Comparison of ENCODE assay signal across 9 cellular contexts in the genomic region with DNA sequence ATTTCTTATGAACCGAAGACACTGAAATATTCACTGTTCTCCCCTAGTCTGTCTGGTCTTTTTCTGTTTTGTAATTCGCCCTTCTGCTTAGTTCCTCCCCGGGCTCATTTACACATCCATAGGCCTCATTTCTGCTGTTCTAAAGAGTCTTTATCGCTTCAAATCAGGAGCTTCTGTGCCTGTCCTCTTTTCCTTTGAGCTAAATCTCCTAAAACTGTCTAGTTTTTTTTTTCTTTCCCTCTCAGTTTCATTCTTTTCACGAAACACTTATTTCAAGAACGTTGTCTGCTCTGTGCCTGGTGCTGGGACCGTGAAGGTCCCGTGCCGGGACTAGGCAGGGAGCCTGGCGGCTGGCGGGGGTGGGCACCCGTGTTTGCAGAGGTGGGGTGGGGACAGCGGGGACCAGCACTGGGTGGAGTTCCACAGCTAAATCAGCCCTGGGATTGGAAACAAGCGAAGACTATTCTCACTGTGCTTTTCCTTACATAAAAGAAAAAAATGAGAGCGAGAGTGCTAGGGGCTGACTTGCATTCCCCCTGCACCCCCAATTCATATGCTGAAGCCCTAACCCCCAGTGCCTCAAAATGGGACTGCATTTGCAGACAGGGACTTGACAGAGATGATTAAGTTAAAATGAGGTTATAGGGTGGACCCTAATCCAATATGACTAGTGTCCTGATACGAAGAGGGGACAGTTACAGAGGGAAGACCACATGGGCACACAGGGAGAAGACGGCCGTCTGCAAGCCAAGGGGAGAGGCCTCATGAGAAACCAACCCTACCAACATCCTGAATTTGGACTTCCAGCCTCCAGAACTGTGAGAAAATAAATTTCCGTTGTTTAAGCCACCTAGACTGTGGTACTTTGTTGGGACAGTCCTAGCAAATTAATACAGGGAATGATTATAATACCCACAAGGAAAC. TPM values are rescaled to one million over a fixed set of nuclear protein-coding genes. Genes with fewer than 3 reads are reported as not detected.
DNase-seq lines count a peak whose midpoint lies in the region; ATAC-seq lines count a peak whose summit lies in the region.
"Had no signal": no experiment of that assay in that cellular context is flagged by ENCODE, and none has a peak within 500 bp of the region (broad histone marks: within the 10 kb centered on the region; RNA-seq: fewer than 3 reads in every experiment).

No MANE protein-coding gene starts in this region.

- peaks cover 4% of the 10 kb centered on the region for H3K4me1 Mint-ChIP-seq in activated CD8-positive, alpha-beta T cell treated with anti-CD3 and anti-CD28 coated beads, Interleukin-2, amount 10 ng/mL, durations not matched to agents 7 days and 5 days (ENCODE audit: low read depth)
- H3K4me1 Mint-ChIP-seq in stimulated activated effector memory CD8-positive, alpha-beta T cell treated with anti-CD3 and anti-CD28 coated beads, Interleukin-12 subunit alpha, Interleukin-12 subunit beta, amount 100 ng/mL, for 72 hours, result peaks cover 10% of the 10 kb centered on the region

- H3K9ac ChIP-seq in iPS-18a (ENCODE audit: low read length), result peak overlapping the region; percentile 46

- H3K27me3 ChIP-seq in H7 (ENCODE audit: control insufficient read depth, insufficient read depth, low read length), result no peaks in the 10 kb centered on the region
- peaks cover 5% of the 10 kb centered on the region for H3K27me3 ChIP-seq in iPS-18a (ENCODE audit: control insufficient read depth, insufficient read depth, low read length)
- H3K27me3 ChIP-seq: cardiac muscle cell had no signal

- H3K4me1 ChIP-seq in iPS-18a (ENCODE audit: control insufficient read depth, low read depth, low read length), result peaks cover 9% of the 10 kb centered on the region

- H3K4me3 Mint-ChIP-seq in activated CD8-positive, alpha-beta T cell treated with anti-CD3 and anti-CD28 coated beads, Interleukin-2, amount 10 ng/mL, durations not matched to agents 7 days and 5 days, result peak overlapping the region; percentile 15
- H3K4me3 Mint-ChIP-seq in stimulated activated effector memory CD8-positive, alpha-beta T cell treated with anti-CD3 and anti-CD28 coated beads, Interleukin-12 subunit alpha, Interleukin-12 subunit beta, amount 100 ng/mL, for 72 hours, result peak overlapping the region; percentile 90

- no peaks in the 10 kb centered on the region for H3K9me3 Mint-ChIP-seq in activated CD8-positive, alpha-beta T cell treated with anti-CD3 and anti-CD28 coated beads, Interleukin-2, amount 10 ng/mL, durations not matched to agents 7 days and 5 days (ENCODE audit: insufficient read depth)
- no peaks in the 10 kb centered on the region for H3K9me3 Mint-ChIP-seq in stimulated activated effector memory CD8-positive, alpha-beta T cell treated with anti-CD3 and anti-CD28 coated beads, Interleukin-12 subunit alpha, Interleukin-12 subunit beta, amount 100 ng/mL, for 72 hours

- H3K27ac ChIP-seq in iPS-18a (ENCODE audit: low read length), result no peak overlapping the region
- H3K27ac ChIP-seq: cardiac muscle cell had no signal

- H3K36me3 ChIP-seq in H7 (replicated peaks; ENCODE audit: control insufficient read depth, insufficient read depth, low read length), result no peaks in the 10 kb centered on the region
- no peaks in the 10 kb centered on the region for H3K36me3 ChIP-seq in iPS-18a (ENCODE audit: control insufficient read depth, low read depth, low read length)
- H3K36me3 ChIP-seq: cardiac muscle cell had no signal

- no peaks in the 10 kb centered on the region for H3K36me3 Mint-ChIP-seq in activated CD8-positive, alpha-beta T cell treated with anti-CD3 and anti-CD28 coated beads, Interleukin-2, amount 10 ng/mL, durations not matched to agents 7 days and 5 days (ENCODE audit: low read depth)
- H3K36me3 Mint-ChIP-seq in stimulated activated effector memory CD8-positive, alpha-beta T cell treated with anti-CD3 and anti-CD28 coated beads, Interleukin-12 subunit alpha, Interleukin-12 subunit beta, amount 100 ng/mL, for 72 hours, result no peaks in the 10 kb centered on the region

- no peaks in the 10 kb centered on the region for H3K27me3 Mint-ChIP-seq in activated CD8-positive, alpha-beta T cell treated with anti-CD3 and anti-CD28 coated beads, Interleukin-2, amount 10 ng/mL, durations not matched to agents 7 days and 5 days (ENCODE audit: low read depth)

- POLR2A ChIA-PET in activated CD8-positive, alpha-beta T cell treated with anti-CD3 and anti-CD28 coated beads, Interleukin-2, amount 10 ng/mL, durations not matched to agents 7 days and 5 days (lab: Charles Lee), result no interaction called here

- peak overlapping the region; percentile 68; the same call in 1 of the 2 replicates for H3K4me3 ChIP-seq in H7 (ENCODE audit: insufficient read depth, low read depth, low read length)
- peak overlapping the region; percentile 67 for H3K4me3 ChIP-seq in iPS-18a (ENCODE audit: low read length)

- no peak for ATAC-seq in activated CD8-positive, alpha-beta T cell treated with anti-CD3 and anti-CD28 coated beads, Interleukin-2, amount 10 ng/mL, durations not matched to agents 7 days and 5 days
- ATAC-seq in stimulated activated effector memory CD8-positive, alpha-beta T cell treated with anti-CD3 and anti-CD28 coated beads, Interleukin-12 subunit alpha, Interleukin-12 subunit beta, amount 100 ng/mL, for 72 hours, result no peak

- no peak overlapping the region for H3K27ac Mint-ChIP-seq in activated CD8-positive, alpha-beta T cell treated with anti-CD3 and anti-CD28 coated beads, Interleukin-2, amount 10 ng/mL, durations not matched to agents 7 days and 5 days
- H3K27ac Mint-ChIP-seq in stimulated activated effector memory CD8-positive, alpha-beta T cell treated with anti-CD3 and anti-CD28 coated beads, Interleukin-12 subunit alpha, Interleukin-12 subunit beta, amount 100 ng/mL, for 72 hours, result no peak overlapping the region

- DNase-seq in H7 (peak; percentile 49), NCI-H187 (lab: John Stamatoyannopoulos, UW) (no peak), mesenteric fat pad (ENCODE audit: low spot score) (no peak), DMS114 treated with DMSO at 0.1 percent for 48 hours (lab: John Stamatoyannopoulos, UW; ENCODE audit: unreplicated experiment) (no peak)
- DNase-seq in activated CD8-positive, alpha-beta T cell treated with anti-CD3 and anti-CD28 coated beads, Interleukin-2, amount 10 ng/mL, durations not matched to agents 7 days and 5 days, result no peak
- DNase-seq in stimulated activated effector memory CD8-positive, alpha-beta T cell treated with anti-CD3 and anti-CD28 coated beads, Interleukin-12 subunit alpha, Interleukin-12 subunit beta, amount 100 ng/mL, for 72 hours (ENCODE audit: low spot score in 2 of 2), result peak in 1 of 2 donors; percentile 33
- DNase-seq: NCI-H524 had no signal

- CTCF ChIA-PET in activated CD8-positive, alpha-beta T cell treated with anti-CD3 and anti-CD28 coated beads, Interleukin-2, amount 10 ng/mL, durations not matched to agents 7 days and 5 days (lab: Charles Lee), result interaction anchor here (0.6 to 1.9 kb wide), 4 partner anchors 22 to 113 kb away, joined by 3 to 7 read pairs (median 3); no protein-coding TSS in a partner anchor

- no peaks in the 10 kb centered on the region for H3K9me3 ChIP-seq in iPS-18a (ENCODE audit: control insufficient read depth, low read depth, low read length)

RNA-seq across cellular contexts. Expression of gene TMEM220, which starts 1.4 kb away (rescaled TPM):
- 1.9 and 5.3 TPM in 2 replicates for total RNA-seq in H7 (2014; rRNA removed; shearing (Covaris generic))
- 1 to 10 TPM in 1 of 2 experiments, under 1 TPM in 1; 0.16 to 1.1 TPM for total RNA-seq in activated CD8-positive, alpha-beta T cell treated with anti-CD3 and anti-CD28 coated beads, Interleukin-2, amount 10 ng/mL, durations not matched to agents 7 days and 5 days
- 20.8 TPM for total RNA-seq in mesenteric fat pad

RNA-seq across cellular contexts. Expression of gene ADPRM, which starts 33.8 kb away (rescaled TPM):
- 7.9 and 11.0 TPM in 2 replicates for total RNA-seq in H7 (2014; rRNA removed; shearing (Covaris generic))
- 10 to 100 TPM; 10.3 to 10.4 TPM for total RNA-seq in activated CD8-positive, alpha-beta T cell treated with anti-CD3 and anti-CD28 coated beads, Interleukin-2, amount 10 ng/mL, durations not matched to agents 7 days and 5 days
- 6.8 TPM for total RNA-seq in mesenteric fat pad

RNA-seq across cellular contexts. Expression of gene SCO1, which starts 33.9 kb away (rescaled TPM):
- 69.6 and 70.4 TPM in 2 replicates for total RNA-seq in H7 (2014; rRNA removed; shearing (Covaris generic))
- total RNA-seq in activated CD8-positive, alpha-beta T cell treated with anti-CD3 and anti-CD28 coated beads, Interleukin-2, amount 10 ng/mL, durations not matched to agents 7 days and 5 days, result 10 to 100 TPM; 25.8 to 28.0 TPM
- total RNA-seq in mesenteric fat pad, result 42.9 TPM
